8 cellular contexts compared by ENCODE assay signal in genomic region chr4:2745981-2746806, GRCh38. TPM values are rescaled to one million over a fixed set of nuclear protein-coding genes. Genes with fewer than 3 reads are reported as not detected.
A peak's percentile ranks its signal among the peaks of the same experiment; 100 is the strongest.
DNase-seq lines count a peak whose midpoint lies in the region; ATAC-seq and TF ChIP-seq lines count a peak whose summit lies in the region.

No MANE protein-coding gene starts in this region.

- no peaks in the 10 kb centered on the region for H3K9me3 Mint-ChIP-seq in activated naive CD8-positive, alpha-beta T cell treated with anti-CD3 and anti-CD28 coated beads for 36 hours
- H3K9me3 Mint-ChIP-seq in stimulated activated naive CD8-positive, alpha-beta T cell treated with anti-CD3 and anti-CD28 coated beads, Interleukin-15, Interleukin-2, amounts not matched to agents 100 ng/mL and 50 ng/mL, for 24 hours, result no peaks in the 10 kb centered on the region

- H3K27me3 ChIP-seq in SU-DHL-6 (ENCODE audit: low read length) (no peaks in the 10 kb centered on the region), right lobe of liver (no peaks in the 10 kb centered on the region)

- H2AFZ ChIP-seq in SU-DHL-6 (ENCODE audit: low read depth, low read length, severe bottlenecking), result no peak overlapping the region

- 30% methylated on average over 4 of the region's 21 CpGs for WGBS in right lobe of liver (ENCODE audit: insufficient coverage, low coverage, low lambda C conversion rate, missing lambda C conversion rate)

- no peaks in the 10 kb centered on the region for H4K20me1 ChIP-seq in SU-DHL-6 (ENCODE audit: low read depth, low read length)

- peak; percentile 95 for DNase-seq in activated naive CD8-positive, alpha-beta T cell treated with anti-CD3 and anti-CD28 coated beads for 36 hours
- DNase-seq in right lobe of liver (peak in 2 of 3 donors; percentile 60 to 82), NCI-H82 (lab: John Stamatoyannopoulos, UW) (no peak), NCI-H748 (lab: John Stamatoyannopoulos, UW; ENCODE audit: unreplicated experiment) (no peak)

- peak overlapping the region; percentile 37 for H3K4me2 ChIP-seq in SU-DHL-6 (ENCODE audit: low read depth, low read length, poor library complexity, severe bottlenecking)

- TF ChIP-seq CTCF in SU-DHL-6 (IDR thresholded peaks at IDR 0.05; ENCODE audit: insufficient read depth, low read length, poor library complexity, severe bottlenecking), result no peak
- TF ChIP-seq CTCF in right lobe of liver (IDR thresholded peaks at IDR 0.05), result no peak

- H3K36me3 Mint-ChIP-seq in activated naive CD8-positive, alpha-beta T cell treated with anti-CD3 and anti-CD28 coated beads for 36 hours, result peaks cover 34% of the 10 kb centered on the region
- peaks cover 50% of the 10 kb centered on the region for H3K36me3 Mint-ChIP-seq in stimulated activated naive CD8-positive, alpha-beta T cell treated with anti-CD3 and anti-CD28 coated beads, Interleukin-15, Interleukin-2, amounts not matched to agents 100 ng/mL and 50 ng/mL, for 24 hours (ENCODE audit: low read depth)

- peak overlapping the region; percentile 16 for H3K4me3 Mint-ChIP-seq in activated naive CD8-positive, alpha-beta T cell treated with anti-CD3 and anti-CD28 coated beads for 36 hours
- H3K4me3 Mint-ChIP-seq in stimulated activated naive CD8-positive, alpha-beta T cell treated with anti-CD3 and anti-CD28 coated beads, Interleukin-15, Interleukin-2, amounts not matched to agents 100 ng/mL and 50 ng/mL, for 24 hours, result peak overlapping the region; percentile 61

- H3K36me3 ChIP-seq in SU-DHL-6 (ENCODE audit: low read length), result no peaks in the 10 kb centered on the region
- H3K36me3 ChIP-seq in right lobe of liver, result peaks cover 2 to 51% (median 27%) of the 10 kb centered on the region in 4 donors

- H3K4me3 ChIP-seq in SU-DHL-6 (ENCODE audit: insufficient read depth, low read length, poor library complexity, severe bottlenecking), result no peak overlapping the region
- H3K4me3 ChIP-seq in right lobe of liver, result no peak overlapping the region

- no peaks in the 10 kb centered on the region for H3K9me2 ChIP-seq in SU-DHL-6 (replicated peaks; ENCODE audit: insufficient read depth, low read length)

- H3K27me3 Mint-ChIP-seq in activated naive CD8-positive, alpha-beta T cell treated with anti-CD3 and anti-CD28 coated beads for 36 hours, result no peaks in the 10 kb centered on the region
- H3K27me3 Mint-ChIP-seq in stimulated activated naive CD8-positive, alpha-beta T cell treated with anti-CD3 and anti-CD28 coated beads, Interleukin-15, Interleukin-2, amounts not matched to agents 100 ng/mL and 50 ng/mL, for 24 hours, result no peaks in the 10 kb centered on the region

- peak overlapping the region; percentile 31; the same call in 1 of the 2 replicates for H3K9ac ChIP-seq in SU-DHL-6 (ENCODE audit: low read length)

- H3K9me3 ChIP-seq in SU-DHL-6 (ENCODE audit: insufficient read depth, low read length) (no peaks in the 10 kb centered on the region), right lobe of liver (no peaks in the 10 kb centered on the region)

- 0 out of 2 replicates have a peak, but pooled peaks cover 10% of the 10 kb centered on the region for H3K79me2 ChIP-seq in SU-DHL-6 (ENCODE audit: insufficient read depth, low read length)

- peak overlapping the region; percentile 67 for H3K27ac ChIP-seq in SU-DHL-6 (ENCODE audit: low read depth, low read length)
- H3K27ac ChIP-seq in right lobe of liver, result peak overlapping the region in 1 of 3 donors; percentile 69

- no peaks in the 10 kb centered on the region for H3F3A ChIP-seq in SU-DHL-6 (ENCODE audit: insufficient read depth)

- ATAC-seq in GM18520 (IDR thresholded peaks at IDR 0.05; ENCODE audit: unreplicated experiment) (peak; percentile 76), HG02970 (IDR thresholded peaks at IDR 0.05; ENCODE audit: low FRiP score, unreplicated experiment) (peak; percentile 81), right lobe of liver (peak; percentile 67 to 90 (median 80))

- intact Hi-C loops in right lobe of liver (cut with DNase I), result no loop called here

- H3K27ac Mint-ChIP-seq in activated naive CD8-positive, alpha-beta T cell treated with anti-CD3 and anti-CD28 coated beads for 36 hours, result peak overlapping the region; percentile 93
- H3K27ac Mint-ChIP-seq in stimulated activated naive CD8-positive, alpha-beta T cell treated with anti-CD3 and anti-CD28 coated beads, Interleukin-15, Interleukin-2, amounts not matched to agents 100 ng/mL and 50 ng/mL, for 24 hours, result peak overlapping the region; percentile 93

- TF ChIP-seq POLR2A in right lobe of liver (IDR thresholded peaks at IDR 0.05), result no peak

- H3K4me1 Mint-ChIP-seq in activated naive CD8-positive, alpha-beta T cell treated with anti-CD3 and anti-CD28 coated beads for 36 hours, result peaks cover 40% of the 10 kb centered on the region
- peaks cover 68% of the 10 kb centered on the region for H3K4me1 Mint-ChIP-seq in stimulated activated naive CD8-positive, alpha-beta T cell treated with anti-CD3 and anti-CD28 coated beads, Interleukin-15, Interleukin-2, amounts not matched to agents 100 ng/mL and 50 ng/mL, for 24 hours (ENCODE audit: low read depth)

- no peaks in the 10 kb centered on the region for H3K4me1 ChIP-seq in right lobe of liver

RNA-seq across cellular contexts. Expression of gene TNIP2, which starts 9.9 kb away (rescaled TPM):
- 10 to 100 TPM; 50.0 to 50.3 TPM for total RNA-seq in activated naive CD8-positive, alpha-beta T cell treated with anti-CD3 and anti-CD28 coated beads for 36 hours
- 10 to 100 TPM in 5 of 6 experiments, 1 to 10 TPM in 1; 9.7 to 40.6 (median 18.8) TPM for total RNA-seq in right lobe of liver

RNA-seq across cellular contexts. Expression of gene SH3BP2, which starts 46.7 kb away (rescaled TPM):
- 10 to 100 TPM; 72.2 to 74.1 TPM for total RNA-seq in activated naive CD8-positive, alpha-beta T cell treated with anti-CD3 and anti-CD28 coated beads for 36 hours
- total RNA-seq in right lobe of liver, result 10 to 100 TPM; 34.9 to 51.8 (median 40.7) TPM

Comparison
In these comparisons a context has a peak if more than half of its experiments do, and no peak if none do; other contexts are left out.
1. DNase-seq: peak in activated naive CD8-positive, alpha-beta T cell treated with anti-CD3 and anti-CD28 coated beads for 36 hours (single experiment) and right lobe of liver (2 of 3); none in NCI-H82 (single experiment) and NCI-H748 (single experiment).
2. Peak in every context shown above with its lines, with median percentiles within 50 percentile points of each other: ATAC-seq.